Comparison of ENCODE assay signal across 10 cellular contexts in the genomic region with DNA sequence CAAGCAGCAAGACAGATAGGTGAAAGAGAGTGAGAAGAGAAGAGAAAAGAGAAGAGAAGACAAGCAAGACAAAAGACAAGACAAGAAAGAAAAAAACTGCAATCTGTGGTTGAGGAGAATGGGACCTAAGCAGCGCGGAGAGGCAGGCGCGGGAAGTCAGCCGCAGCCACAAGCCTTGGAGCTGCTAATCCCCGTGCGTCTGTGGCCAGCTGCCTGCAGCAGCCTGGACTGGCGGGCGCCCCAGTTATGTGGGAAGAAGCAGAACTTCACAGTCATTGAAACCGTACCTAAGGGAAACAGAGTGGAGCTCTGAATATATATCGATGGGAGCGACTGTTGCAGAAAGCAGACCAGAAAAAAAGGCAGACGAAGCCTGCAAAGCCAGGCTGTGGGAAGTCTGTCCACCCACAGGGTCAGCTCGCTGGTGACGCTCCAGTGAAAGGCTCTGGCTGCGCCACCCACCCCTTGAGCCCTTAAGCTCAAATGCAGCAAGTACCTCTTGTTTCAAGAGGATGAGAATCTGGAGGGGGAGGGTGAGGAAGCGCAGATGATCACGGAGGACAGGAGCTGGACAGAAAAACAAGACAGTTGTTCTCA. TPM values are rescaled to one million over a fixed set of nuclear protein-coding genes. Genes with fewer than 3 reads are reported as not detected.
A peak's percentile ranks its signal among the peaks of the same experiment; 100 is the strongest.
DNase-seq lines count a peak whose midpoint lies in the region; FAIRE-seq and TF ChIP-seq lines count a peak whose summit lies in the region.
"Had no signal": no experiment of that assay in that cellular context is flagged by ENCODE, and none has a peak within 500 bp of the region (broad histone marks: within the 10 kb centered on the region; RNA-seq: fewer than 3 reads in every experiment).

No MANE protein-coding gene starts in this region.

- no peak overlapping the region for H3K27ac ChIP-seq in thyroid gland
- H3K27ac ChIP-seq: coronary artery, KMS-11 had no signal

- no peak overlapping the region for H3K9ac ChIP-seq in adipocyte (ENCODE audit: low read length)
- H3K9ac ChIP-seq: KMS-11 had no signal

- no peaks in the 10 kb centered on the region for H3K36me3 ChIP-seq in adipocyte (ENCODE audit: control insufficient read depth, insufficient read depth, low read length, severe bottlenecking)
- H3K36me3 ChIP-seq in thyroid gland: no peaks in the 10 kb centered on the region

- H3K9me3 ChIP-seq in adipocyte (ENCODE audit: control insufficient read depth, low read length) (peaks cover 6% of the 10 kb centered on the region), thyroid gland (no peaks in the 10 kb centered on the region)

- intact Hi-C loops in thyroid gland (cut with DNase I): no loop called here

- TF ChIP-seq POLR2A in thyroid gland (IDR thresholded peaks at IDR 0.05): no peak

- H3K27me3 ChIP-seq in adipocyte (replicated peaks; ENCODE audit: control insufficient read depth, insufficient read depth, low read length) (peaks cover 60% of the 10 kb centered on the region), thyroid gland (no peaks in the 10 kb centered on the region)

- H3K4me3 ChIP-seq in adipocyte (ENCODE audit: low read length) (peak overlapping the region; percentile 50), thyroid gland (replicated peaks in 1 of 3) (no peak overlapping the region)
- H3K4me3 ChIP-seq: coronary artery had no signal

- 6 to 11% methylated on average over 17 to 18 of the region's 18 CpGs for WGBS in thyroid gland, 2 donors

- no peak for FAIRE-seq in GM19239 (lab: Jason Lieb, UNC)

- H3K4me1 ChIP-seq in adipocyte (ENCODE audit: control insufficient read depth, insufficient read depth, low read length) (no peaks in the 10 kb centered on the region), thyroid gland (no peaks in the 10 kb centered on the region)

- TF ChIP-seq CTCF in thyroid gland (IDR thresholded peaks at IDR 0.05): no peak

- DNase-seq in NCI-H510A treated with DMSO at 0.1 percent for 48 hours (lab: John Stamatoyannopoulos, UW) (peak; percentile 45), NCI-H510A (lab: John Stamatoyannopoulos, UW) (no peak), adipocyte (ENCODE audit: low read depth) (peak; percentile 39), iPS-NIHi7 (ENCODE audit: extremely low spot score) (peak; percentile 62), thyroid gland (peak; percentile 2 to 11), HuH-7 (ENCODE audit: low spot score) (no peak), DMS153 (lab: John Stamatoyannopoulos, UW) (no peak), GM19239 (ENCODE audit: insufficient read length, low spot score) (no peak)

RNA-seq across cellular contexts. Expression of gene KCNE5, which starts 24.8 kb away (rescaled TPM):
- total RNA-seq in thyroid gland: not detected

Comparison
In these comparisons a context has a peak if more than half of its experiments do, and no peak if none do; other contexts are left out.
1. DNase-seq: peak in NCI-H510A treated with DMSO at 0.1 percent for 48 hours (single experiment), adipocyte (single experiment), iPS-NIHi7 (single experiment) and thyroid gland (2 of 2); none in NCI-H510A (single experiment), HuH-7 (single experiment), DMS153 (single experiment) and GM19239 (single experiment).